ENCODE assay signal across 10 cellular contexts in genomic region chr10:8133146-8133545, GRCh38.
DNase-seq lines count a peak whose midpoint lies in the region; ATAC-seq lines count a peak whose summit lies in the region.
"Had no signal": no experiment of that assay in that cellular context is flagged by ENCODE, and none has a peak within 500 bp of the region (broad histone marks: within the 10 kb centered on the region; RNA-seq: fewer than 3 reads in every experiment).

No MANE protein-coding gene starts in this region.

- no peak for DNase-seq in CD8-positive, alpha-beta memory T cell
- DNase-seq in activated CD4-positive, alpha-beta memory T cell treated with anti-CD3 and anti-CD28 coated beads, Interleukin-2, amount 10 ng/mL, durations not matched to agents 7 days and 5 days = peak; percentile 70
- DNase-seq in hepatic stellate cell (ENCODE audit: low spot score) (no peak), COLO668 (lab: John Stamatoyannopoulos, UW; ENCODE audit: unreplicated experiment) (no peak), EL (no peak), NCI-H1417 (lab: John Stamatoyannopoulos, UW) (no peak)
- DNase-seq: NCI-H524 treated with DMSO at 0.1 percent for 48 hours had no signal

- H3K9me3 ChIP-seq in CD8-positive, alpha-beta memory T cell (ENCODE audit: low read length) = no peaks in the 10 kb centered on the region
- H3K9me3 ChIP-seq: tibial nerve had no signal

- peaks cover 12 to 28% of the 10 kb centered on the region in 2 donors for H3K27me3 Mint-ChIP-seq in CD8-positive, alpha-beta memory T cell
- H3K27me3 Mint-ChIP-seq in activated CD4-positive, alpha-beta memory T cell treated with anti-CD3 and anti-CD28 coated beads, Interleukin-2, amount 10 ng/mL, durations not matched to agents 7 days and 5 days = no peaks in the 10 kb centered on the region

- H3K27ac Mint-ChIP-seq in CD8-positive, alpha-beta memory T cell = peak overlapping the region in 2 of 8 donors; percentile 8 to 78
- H3K27ac Mint-ChIP-seq in activated CD4-positive, alpha-beta memory T cell treated with anti-CD3 and anti-CD28 coated beads, Interleukin-2, amount 10 ng/mL, durations not matched to agents 7 days and 5 days = peak overlapping the region; percentile 86

- H3K9me3 Mint-ChIP-seq in CD8-positive, alpha-beta memory T cell = no peaks in the 10 kb centered on the region
- H3K9me3 Mint-ChIP-seq in activated CD4-positive, alpha-beta memory T cell treated with anti-CD3 and anti-CD28 coated beads, Interleukin-2, amount 10 ng/mL, durations not matched to agents 7 days and 5 days = no peaks in the 10 kb centered on the region

- H3K27ac ChIP-seq in CD8-positive, alpha-beta memory T cell (ENCODE audit: low read depth, low read length) = no peak overlapping the region
- H3K27ac ChIP-seq: tibial nerve had no signal

- no peak overlapping the region for H3K4me3 ChIP-seq in CD8-positive, alpha-beta memory T cell (ENCODE audit: low read length)
- H3K4me3 ChIP-seq: tibial nerve had no signal

- CTCF ChIA-PET in CD8-positive, alpha-beta memory T cell (lab: Charles Lee) = no interaction called here
- CTCF ChIA-PET in activated CD4-positive, alpha-beta memory T cell treated with anti-CD3 and anti-CD28 coated beads, Interleukin-2, amount 10 ng/mL, durations not matched to agents 7 days and 5 days (lab: Charles Lee) = interaction anchor here (0.7 to 1.9 kb wide), 3 partner anchors 33 to 199 kb away, joined by 3 to 8 read pairs (median 3); no protein-coding TSS in a partner anchor

- peaks cover 16% of the 10 kb centered on the region for H3K4me1 ChIP-seq in CD8-positive, alpha-beta memory T cell (ENCODE audit: insufficient read depth, low read length)
- H3K4me1 ChIP-seq: tibial nerve had no signal

- ATAC-seq in GM19351 (IDR thresholded peaks at IDR 0.05; ENCODE audit: unreplicated experiment) (peak; percentile 55), HG03108 (IDR thresholded peaks at IDR 0.05; ENCODE audit: unreplicated experiment) (peak; percentile 64)

- peaks cover 0 to 8% (median 3%) of the 10 kb centered on the region in 3 donors for H3K36me3 Mint-ChIP-seq in CD8-positive, alpha-beta memory T cell
- H3K36me3 Mint-ChIP-seq in activated CD4-positive, alpha-beta memory T cell treated with anti-CD3 and anti-CD28 coated beads, Interleukin-2, amount 10 ng/mL, durations not matched to agents 7 days and 5 days (ENCODE audit: low read depth) = peaks cover 8% of the 10 kb centered on the region

- peak overlapping the region in 4 of 7 donors; percentile 7 to 42 (median 30) for H3K4me3 Mint-ChIP-seq in CD8-positive, alpha-beta memory T cell
- H3K4me3 Mint-ChIP-seq in activated CD4-positive, alpha-beta memory T cell treated with anti-CD3 and anti-CD28 coated beads, Interleukin-2, amount 10 ng/mL, durations not matched to agents 7 days and 5 days = peak overlapping the region; percentile 65

- no peaks in the 10 kb centered on the region for H3K27me3 ChIP-seq in CD8-positive, alpha-beta memory T cell (ENCODE audit: insufficient read depth, low read length, poor library complexity, severe bottlenecking)
- H3K27me3 ChIP-seq: tibial nerve had no signal

- peaks cover 29 to 43% (median 40%) of the 10 kb centered on the region in 3 donors for H3K4me1 Mint-ChIP-seq in CD8-positive, alpha-beta memory T cell
- peaks cover 78% of the 10 kb centered on the region for H3K4me1 Mint-ChIP-seq in activated CD4-positive, alpha-beta memory T cell treated with anti-CD3 and anti-CD28 coated beads, Interleukin-2, amount 10 ng/mL, durations not matched to agents 7 days and 5 days

- no peaks in the 10 kb centered on the region for H3K36me3 ChIP-seq in CD8-positive, alpha-beta memory T cell (ENCODE audit: insufficient read depth, low read length)
- H3K36me3 ChIP-seq: tibial nerve had no signal

- POLR2A ChIA-PET in CD8-positive, alpha-beta memory T cell (lab: Charles Lee) = no interaction called here
- POLR2A ChIA-PET in activated CD4-positive, alpha-beta memory T cell treated with anti-CD3 and anti-CD28 coated beads, Interleukin-2, amount 10 ng/mL, durations not matched to agents 7 days and 5 days (lab: Charles Lee) = interaction anchor here (0.8 to 2.7 kb wide), 15 partner anchors 16 to 269 kb away, joined by 3 to 20 read pairs (median 3); partner anchors contain the start of gene GATA3
